Comparison of ENCODE assay signal across 14 cellular contexts in the genomic region with DNA sequence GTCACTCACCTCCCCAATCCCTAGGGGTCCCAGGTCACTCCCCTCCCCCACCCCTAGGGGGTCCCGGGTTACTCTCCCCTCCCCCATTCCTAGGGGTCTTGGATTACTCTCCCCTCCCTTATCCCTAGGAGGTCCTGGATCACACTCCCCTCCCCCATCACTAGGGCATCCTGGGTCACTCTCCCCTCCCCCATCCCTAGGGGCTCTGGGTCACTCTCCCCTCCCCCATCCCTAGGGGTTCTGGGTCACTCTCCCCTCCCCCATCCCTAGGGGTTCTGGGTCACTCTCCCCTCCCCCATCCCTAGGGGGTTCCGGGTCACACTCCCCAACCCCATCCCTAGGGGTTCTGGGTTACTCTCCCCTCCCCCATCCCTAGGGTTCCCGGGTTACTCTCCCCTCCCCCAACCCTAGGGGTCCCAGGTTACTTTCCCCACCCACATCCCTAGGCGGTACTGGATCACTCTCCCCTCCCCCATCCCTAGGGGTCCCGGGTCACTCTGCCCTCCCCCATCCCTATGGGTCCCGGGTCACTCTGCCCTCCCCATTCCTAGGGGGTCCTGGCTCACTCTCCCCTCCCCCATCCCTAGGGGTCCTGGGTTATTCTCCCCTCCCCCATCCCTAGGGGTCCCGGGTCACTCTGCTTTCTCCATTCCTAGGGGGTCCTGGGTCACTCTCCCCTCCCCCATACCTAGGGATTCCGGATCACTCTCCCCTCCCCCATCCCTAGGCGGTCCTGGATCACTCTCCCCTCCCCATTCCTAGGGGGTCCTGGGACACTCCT. TPM values are rescaled to one million over a fixed set of nuclear protein-coding genes. Genes with fewer than 3 reads are reported as not detected.
DNase-seq lines count a peak whose midpoint lies in the region; ATAC-seq and TF ChIP-seq lines count a peak whose summit lies in the region.
"Had no signal": no experiment of that assay in that cellular context is flagged by ENCODE, and none has a peak within 500 bp of the region (broad histone marks: within the 10 kb centered on the region; RNA-seq: fewer than 3 reads in every experiment).

No MANE protein-coding gene starts in this region.

- no peak overlapping the region for H3K4me3 Mint-ChIP-seq in activated CD4-positive, alpha-beta T cell treated with anti-CD3 and anti-CD28 coated beads for 36 hours

- H2AFZ ChIP-seq in HCT116 (ENCODE audit: low read depth, low read length, poor library complexity, severe bottlenecking), result no peak overlapping the region

- H4K20me1 ChIP-seq in HCT116 (ENCODE audit: insufficient read depth), result no peaks in the 10 kb centered on the region

- no peaks in the 10 kb centered on the region; a peak in 1 of 4 replicates for H3K9me3 ChIP-seq in HCT116 (ENCODE audit: control insufficient read depth in 1 of 2, insufficient read depth in 1 of 2, low read depth in 1 of 2, low read length in 2 of 2)
- H3K9me3 ChIP-seq: left ventricle myocardium inferior had no signal

- peaks cover 60% of the 10 kb centered on the region for H3K79me2 ChIP-seq in HCT116 (ENCODE audit: insufficient read depth, low read length)

- H3K9me3 Mint-ChIP-seq in activated CD4-positive, alpha-beta T cell treated with anti-CD3 and anti-CD28 coated beads for 36 hours (ENCODE audit: low read depth), result peaks cover 33% of the 10 kb centered on the region

- H3K4me2 ChIP-seq in HCT116 (ENCODE audit: low read length), result peak overlapping the region; percentile 72; the same call in 1 of the 2 replicates

- H3K9me2 ChIP-seq in HCT116 (ENCODE audit: insufficient read depth), result no peaks in the 10 kb centered on the region

- no peak overlapping the region for H3K9ac ChIP-seq in HCT116 (ENCODE audit: low read length)

- in situ Hi-C loops in G401 (cut with HindIII; ENCODE audit: low sequenced_read_pairs), result no loop called here

- peaks cover 8% of the 10 kb centered on the region for H3K4me1 Mint-ChIP-seq in activated CD4-positive, alpha-beta T cell treated with anti-CD3 and anti-CD28 coated beads for 36 hours

- BruUV-seq in HCT116 (replicated peaks; lab: Mats Ljungman, UMichigan), result no TSS peak

- TF ChIP-seq RAD21 in HCT116 (IDR thresholded peaks at IDR 0.05; ENCODE audit: low read depth), result no peak

- no peaks in the 10 kb centered on the region for H3K27me3 Mint-ChIP-seq in activated CD4-positive, alpha-beta T cell treated with anti-CD3 and anti-CD28 coated beads for 36 hours
- H3K27me3 Mint-ChIP-seq: naive thymus-derived CD8-positive, alpha-beta T cell had no signal

- H3K4me1 ChIP-seq in HCT116 (ENCODE audit: control insufficient read depth in 1 of 2, insufficient read depth in 2 of 2, low read length in 2 of 2), result peaks cover 0 to 8% of the 10 kb centered on the region in 2 experiments; a peak in 1 of 4 replicates

- H3K36me3 ChIP-seq in HCT116 (ENCODE audit: control insufficient read depth in 1 of 2, insufficient read depth in 2 of 2, low read length in 2 of 2), result peaks cover 0 to 15% of the 10 kb centered on the region in 2 experiments; a peak in 1 of 4 replicates
- H3K36me3 ChIP-seq: left ventricle myocardium inferior had no signal

- ATAC-seq in activated CD4-positive, alpha-beta T cell treated with anti-CD3 and anti-CD28 coated beads for 36 hours, result no peak
- ATAC-seq in HCT116 (no peak), sciatic nerve (no peak), HG02678 (IDR thresholded peaks at IDR 0.05; ENCODE audit: unreplicated experiment) (no peak), HG02623 (IDR thresholded peaks at IDR 0.05; ENCODE audit: unreplicated experiment) (no peak)
- ATAC-seq: naive thymus-derived CD8-positive, alpha-beta T cell; right cardiac atrium had no signal

- H3K27me3 ChIP-seq in HCT116 (ENCODE audit: insufficient read depth, low read length), result no peaks in the 10 kb centered on the region

- CTCF ChIA-PET in activated CD4-positive, alpha-beta T cell treated with anti-CD3 and anti-CD28 coated beads for 36 hours (lab: Charles Lee), result no interaction called here
- CTCF ChIA-PET in HCT116 (lab: Charles Lee), result no interaction called here

- RAD21 ChIA-PET in HCT116 (lab: Charles Lee; ENCODE audit: low non-redundant PET in 1 of 2, low total read pairs in 2 of 2, uncharacterized antibody in 2 of 2, unreplicated experiment in 2 of 2), result no interaction called here

- no peak for TF ChIP-seq POLR2A in HCT116 (IDR thresholded peaks at IDR 0.05; ENCODE audit: borderline replicate concordance, extremely low read depth, insufficient read depth, insufficient read length)

- no peak for TF ChIP-seq CTCF in HCT116 (IDR thresholded peaks at IDR 0.05 in 2 of 3, conservative IDR thresholded peaks at IDR 0.05 in 1 of 3; ENCODE audit: borderline replicate concordance in 1 of 3, insufficient read depth in 1 of 3, low read depth in 2 of 3, low read length in 2 of 3)
- TF ChIP-seq CTCF in coronary artery (IDR thresholded peaks at IDR 0.05), result no peak

- H3K27ac Mint-ChIP-seq in activated CD4-positive, alpha-beta T cell treated with anti-CD3 and anti-CD28 coated beads for 36 hours, result no peak overlapping the region

- H3K4me3 ChIP-seq in HCT116 (replicated peaks in 1 of 2; ENCODE audit: low read depth in 1 of 2, low read length in 2 of 2) (no peak overlapping the region), coronary artery (no peak overlapping the region)

- DNase-seq in activated CD4-positive, alpha-beta T cell treated with anti-CD3 and anti-CD28 coated beads for 36 hours, result peak; percentile 15
- no peak for DNase-seq in activated CD4-positive, alpha-beta T cell treated with anti-CD3 and anti-CD28 coated beads for 4 hours
- DNase-seq in HCT116 (ENCODE audit: low read depth, low spot score), result no peak
- DNase-seq in coronary artery (ENCODE audit: low spot score), result peak; percentile 73
- peak; percentile 61 for DNase-seq in sciatic nerve (ENCODE audit: low spot score)
- no peak for DNase-seq in G401 (ENCODE audit: low spot score)
- DNase-seq: left ventricle myocardium inferior, NCI-H1436, NCI-H69 had no signal

- H3K36me3 Mint-ChIP-seq in activated CD4-positive, alpha-beta T cell treated with anti-CD3 and anti-CD28 coated beads for 36 hours (ENCODE audit: low read depth), result peaks cover 38% of the 10 kb centered on the region

- H3K27ac ChIP-seq in HCT116 (ENCODE audit: low read depth, low read length), result no peak overlapping the region
- no peak overlapping the region for H3K27ac ChIP-seq in coronary artery
- H3K27ac ChIP-seq: epithelial cell of prostate, left ventricle myocardium inferior had no signal

- intact Hi-C loops in activated CD4-positive, alpha-beta T cell treated with anti-CD3 and anti-CD28 coated beads for 36 hours (cut with DNase I, micrococcal nuclease), result loop anchor here in 1 of 2 experiments (5.0 kb wide), 1 partner anchor 1063 kb away; the partner anchor contains the start of gene PPP2R3B
- intact Hi-C loops in HCT116 (cut with micrococcal nuclease) (loop anchor here (5.0 to 10.0 kb wide), 5 partner anchors 132 to 1177 kb away; no protein-coding TSS in a partner anchor), sciatic nerve (cut with DNase I) (no loop called here)

- POLR2A ChIA-PET in activated CD4-positive, alpha-beta T cell treated with anti-CD3 and anti-CD28 coated beads for 36 hours (lab: Charles Lee), result no interaction called here
- POLR2A ChIA-PET in HCT116 (lab: Charles Lee), result no interaction called here

TF ChIP-seq in HCT116, 20 proteins besides CTCF, POLR2A, EP300 and RAD21 (continues in another document):
- no peak for TF ChIP-seq YY1 (IDR thresholded peaks at IDR 0.05; ENCODE audit: extremely low read depth, insufficient replicate concordance, low read depth, low read length)
- no peak for TF ChIP-seq ELF1 (IDR thresholded peaks at IDR 0.05; ENCODE audit: borderline replicate concordance, low read depth)
- TF ChIP-seq EGR1 (IDR thresholded peaks at IDR 0.05; ENCODE audit: low read depth), result no peak
- TF ChIP-seq SIN3A (IDR thresholded peaks at IDR 0.05; ENCODE audit: low read depth), result no peak
- TF ChIP-seq, protein P1, sequence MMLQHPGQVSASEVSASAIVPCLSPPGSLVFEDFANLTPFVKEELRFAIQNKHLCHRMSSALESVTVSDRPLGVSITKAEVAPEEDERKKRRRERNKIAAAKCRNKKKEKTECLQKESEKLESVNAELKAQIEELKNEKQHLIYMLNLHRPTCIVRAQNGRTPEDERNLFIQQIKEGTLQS (IDR thresholded peaks at IDR 0.05), result no peak
- TF ChIP-seq CEBPB (IDR thresholded peaks at IDR 0.05; ENCODE audit: low read depth), result no peak
- no peak for TF ChIP-seq REST (IDR thresholded peaks at IDR 0.05; ENCODE audit: low read depth)
- TF ChIP-seq EZH2 (IDR thresholded peaks at IDR 0.05), result no peak
- TF ChIP-seq FOSL1 (IDR thresholded peaks at IDR 0.05; ENCODE audit: low read depth), result no peak

RNA-seq across cellular contexts. Expression of gene ASMTL, which starts 2.1 kb away (rescaled TPM):
- total RNA-seq in activated CD4-positive, alpha-beta T cell treated with anti-CD3 and anti-CD28 coated beads for 36 hours, result 10 to 100 TPM; 33.9 to 38.3 TPM
- total RNA-seq in HCT116 (2021; ENCODE audit: unreplicated experiment) (59.6 TPM), sciatic nerve (35.0 TPM)
- 50.5 and 59.2 TPM in 2 replicates for polyA plus RNA-seq in HCT116 (2012)
- 214 and 257 TPM in 2 replicates for total RNA-seq in G401 (2014; rRNA removed; shearing (Covaris generic))

RNA-seq across cellular contexts. Expression of gene SLC25A6, which starts 58.7 kb away (rescaled TPM):
- total RNA-seq in activated CD4-positive, alpha-beta T cell treated with anti-CD3 and anti-CD28 coated beads for 36 hours, result 100 to 1,000 TPM; 396 to 456 TPM
- 398 TPM for total RNA-seq in HCT116 (2021; ENCODE audit: unreplicated experiment)
- polyA plus RNA-seq in HCT116 (2012), result 534 and 685 TPM in 2 replicates
- total RNA-seq in sciatic nerve, result 167 TPM
- total RNA-seq in G401 (2014; rRNA removed; shearing (Covaris generic)), result 631 and 697 TPM in 2 replicates

Comparison
In these comparisons a context has a peak if more than half of its experiments do, and no peak if none do; other contexts are left out.
1. DNase-seq: peak in activated CD4-positive, alpha-beta T cell treated with anti-CD3 and anti-CD28 coated beads for 36 hours (single experiment), coronary artery (single experiment) and sciatic nerve (single experiment); none in activated CD4-positive, alpha-beta T cell treated with anti-CD3 and anti-CD28 coated beads for 4 hours (0 of 2), HCT116 (single experiment) and G401 (single experiment).